21 cellular contexts compared by ENCODE assay signal in the genomic region with DNA sequence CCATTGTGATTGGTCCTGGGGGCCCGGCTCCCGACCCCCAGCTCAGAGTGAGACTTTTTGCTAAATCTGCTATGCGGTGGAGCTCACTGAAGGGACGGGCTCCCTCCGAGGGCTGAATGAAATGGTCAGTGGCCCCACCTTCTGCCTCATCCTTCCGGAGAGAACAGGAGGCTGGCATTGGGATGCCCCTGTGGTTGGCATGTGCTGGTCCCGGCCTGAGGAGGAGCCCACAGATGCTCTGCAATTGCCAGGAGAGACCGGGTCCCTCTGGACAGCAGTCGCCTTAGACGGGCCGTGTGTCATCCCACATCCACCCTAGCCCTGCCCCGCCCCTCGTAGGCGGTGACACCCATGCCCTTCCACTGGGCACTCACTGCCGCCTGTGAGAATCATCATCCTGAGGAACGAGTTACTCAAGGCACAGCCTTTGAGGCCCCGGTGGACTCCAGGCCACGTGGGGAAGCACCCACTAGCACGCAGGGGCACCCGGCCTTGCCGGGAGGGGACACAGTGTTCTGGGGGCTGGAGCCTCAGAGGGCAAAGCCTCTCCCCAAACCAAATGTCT. TPM values are rescaled to one million over a fixed set of nuclear protein-coding genes. Genes with fewer than 3 reads are reported as not detected.
"Had no signal": no experiment of that assay in that cellular context is flagged by ENCODE, and none has a peak within 500 bp of the region (broad histone marks: within the 10 kb centered on the region; RNA-seq: fewer than 3 reads in every experiment).

No MANE protein-coding gene starts in this region.

- DNase-seq: activated CD4-positive, alpha-beta T cell treated with anti-CD3 and anti-CD28 coated beads for 48 hours; activated CD4-positive, alpha-beta T cell treated with anti-CD3 and anti-CD28 coated beads, Interleukin-2, amount 50 U/mL, for 4 hours; activated CD4-positive, CD25-positive, alpha-beta regulatory T cell treated with anti-CD3 and anti-CD28 coated beads, Interleukin-2, amount 50 U/mL, for 72 hours; activated CD8-positive, alpha-beta memory T cell treated with anti-CD3 and anti-CD28 coated beads, Interleukin-2, amount 50 U/mL, for 48 hours; activated CD8-positive, alpha-beta T cell treated with anti-CD3 and anti-CD28 coated beads, Interleukin-2, amount 10 ng/mL, durations not matched to agents 7 days and 5 days; activated naive CD4-positive, alpha-beta T cell treated with anti-CD3 and anti-CD28 coated beads, Interleukin-2, amount 50 U/mL, for 16 hours; activated naive CD8-positive, alpha-beta T cell treated with anti-CD3 and anti-CD28 coated beads, Interleukin-2, amount 10 ng/mL, durations not matched to agents 7 days and 5 days; activated T-cell treated with anti-CD3 and anti-CD28 coated beads, Interleukin-2, amount 50 U/mL, for 1 hour; adrenal gland; anterior cingulate cortex; caudate nucleus; Kasumi-1; NCI-H1048; NCI-H1930; NCI-H2171 treated with DMSO at 0.1 percent for 48 hours; NCI-H226; NCI-H82; NK-92 treated with Interleukin-12 subunit alpha and Interleukin-12 subunit beta, amount 100 ng/mL, for 24 hours; OCI-M1; SHP77 treated with DMSO at 0.1 percent for 48 hours had no signal

- ATAC-seq: activated CD8-positive, alpha-beta T cell treated with anti-CD3 and anti-CD28 coated beads, Interleukin-2, amount 10 ng/mL, durations not matched to agents 7 days and 5 days had no signal

RNA-seq across cellular contexts. Expression of gene DPYSL4, which starts 21.2 kb away (rescaled TPM):
- total RNA-seq: K562 had no signal
